Comparison of ENCODE assay signal across 32 cellular contexts in the genomic region with DNA sequence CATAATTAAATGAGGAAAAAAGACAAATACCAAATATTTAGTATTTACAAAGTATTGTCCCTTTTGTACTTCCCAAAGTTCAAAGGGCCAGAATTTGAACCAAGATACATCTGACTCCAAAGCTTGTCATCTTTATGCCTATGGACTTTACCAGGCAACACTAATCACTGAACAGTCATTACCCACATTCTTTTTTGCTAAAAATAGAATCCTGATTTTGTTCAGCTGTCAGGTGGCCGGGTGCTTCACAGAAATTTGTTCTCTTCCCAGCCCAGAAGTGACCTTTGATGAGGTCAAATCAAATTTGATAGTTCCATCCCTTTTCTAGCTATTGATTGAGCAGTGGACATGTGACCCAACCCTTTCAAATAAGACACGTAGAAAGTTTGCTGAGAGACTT.
DNase-seq lines count a peak whose midpoint lies in the region; ATAC-seq, FAIRE-seq and TF ChIP-seq lines count a peak whose summit lies in the region.
"Had no signal": no experiment of that assay in that cellular context is flagged by ENCODE, and none has a peak within 500 bp of the region (broad histone marks: within the 10 kb centered on the region; RNA-seq: fewer than 3 reads in every experiment).

No MANE protein-coding gene starts in this region.

- DNase-seq in Right ventricle myocardium inferior (ENCODE audit: missing footprints) (no peak), right cardiac atrium (no peak), esophagus muscularis mucosa (ENCODE audit: extremely low spot score) (peak; percentile 34), dermis blood vessel endothelial cell (no peak), urothelium cell line (ENCODE audit: low spot score) (no peak)
- DNase-seq: ACHN; CD4-positive, alpha-beta T cell; COR-L47; DMS 273 treated with DMSO at 0.1 percent for 48 hours; DMS79 treated with DMSO at 0.1 percent for 48 hours; IMR-90; MV-4-11; NCI-H1105 treated with DMSO at 0.1 percent for 48 hours; NCI-H1694; NCI-H2081; NCI-H2171; NCI-H345; NCI-H524 treated with DMSO at 0.1 percent for 48 hours; NCI-H82; OCI-M1; SHP77 had no signal

- no peaks in the 10 kb centered on the region for H3K36me3 ChIP-seq in esophagus muscularis mucosa
- H3K36me3 ChIP-seq: BLaER1, HAP-1 had no signal

- H3K9me3 ChIP-seq in right cardiac atrium (ENCODE audit: control insufficient read depth, low read length) (no peaks in the 10 kb centered on the region), esophagus muscularis mucosa (peaks cover 0 to 10% (median 5%) of the 10 kb centered on the region in 4 donors)
- H3K9me3 ChIP-seq: HAP-1 had no signal

- H3K27me3 ChIP-seq in right cardiac atrium (ENCODE audit: control insufficient read depth, insufficient read depth) (no peaks in the 10 kb centered on the region), esophagus muscularis mucosa (no peaks in the 10 kb centered on the region)
- H3K27me3 ChIP-seq: BLaER1 had no signal

- no peak overlapping the region for H3K27ac ChIP-seq in right cardiac atrium (ENCODE audit: low read length)
- no peak overlapping the region for H3K27ac ChIP-seq in esophagus muscularis mucosa (replicated peaks in 1 of 4)
- H3K27ac ChIP-seq: 22Rv1, BLaER1, KMS-11 had no signal

- no peak for FAIRE-seq in urothelium cell line (lab: Jason Lieb, UNC)
- FAIRE-seq: GM12892, GM18507, RCC 7860 had no signal

- intact Hi-C loops in Right ventricle myocardium inferior (cut with DNase I), result no loop called here
- intact Hi-C loops in right cardiac atrium (cut with DNase I), result no loop called here
- intact Hi-C loops in esophagus muscularis mucosa (cut with DNase I), result no loop called here

- TF ChIP-seq POLR2A in esophagus muscularis mucosa (IDR thresholded peaks at IDR 0.05; ENCODE audit: low read depth), result no peak

- 62% methylated on average over 2 of the region's 2 CpGs for WGBS in right cardiac atrium
- WGBS in esophagus muscularis mucosa, result 73% methylated on average over 2 of the region's 2 CpGs

- TF ChIP-seq CTCF in esophagus muscularis mucosa (IDR thresholded peaks at IDR 0.05), result no peak

- H3K4me1 ChIP-seq in right cardiac atrium (ENCODE audit: control insufficient read depth, insufficient read depth, low read length) (no peaks in the 10 kb centered on the region), esophagus muscularis mucosa (peaks cover 0 to 4% (median 0%) of the 10 kb centered on the region in 4 donors)
- H3K4me1 ChIP-seq: BLaER1, HAP-1 had no signal

- ATAC-seq in Right ventricle myocardium inferior (peak; percentile 28), right cardiac atrium (no peak), GM21717 (IDR thresholded peaks at IDR 0.05; ENCODE audit: unreplicated experiment) (peak; percentile 49), HG02973 (IDR thresholded peaks at IDR 0.05; ENCODE audit: unreplicated experiment) (peak; percentile 43), HG02763 (IDR thresholded peaks at IDR 0.05; ENCODE audit: unreplicated experiment) (no peak)
- ATAC-seq: GM23338 had no signal

- TF ChIP-seq EP300 in esophagus muscularis mucosa (IDR thresholded peaks at IDR 0.05), result no peak

- H3K4me3 ChIP-seq in right cardiac atrium (ENCODE audit: low read length), result no peak overlapping the region
- H3K4me3 ChIP-seq in esophagus muscularis mucosa, result no peak overlapping the region
- H3K4me3 ChIP-seq: BLaER1, GM23338, HAP-1 had no signal

Comparison
In these comparisons a context has a peak if more than half of its experiments do, and no peak if none do; other contexts are left out.
1. ATAC-seq: peak in Right ventricle myocardium inferior (single experiment), GM21717 (single experiment) and HG02973 (single experiment); none in right cardiac atrium (0 of 2) and HG02763 (single experiment).